1 cellular context compared by ENCODE assay signal in genomic region chr17:40343126-40344119, GRCh38.
TF ChIP-seq lines count a peak whose summit lies in the region.

No MANE protein-coding gene starts in this region.

TF ChIP-seq in HCT116, 20 proteins besides CTCF, POLR2A, EP300 and RAD21 (continued from another document):
- no peak for TF ChIP-seq MAX (IDR thresholded peaks at IDR 0.05)
- TF ChIP-seq ZFX (IDR thresholded peaks at IDR 0.05), result no peak
- no peak for TF ChIP-seq JUND (IDR thresholded peaks at IDR 0.05)
